Comparison of ENCODE assay signal across 1 cellular context in the genomic region with DNA sequence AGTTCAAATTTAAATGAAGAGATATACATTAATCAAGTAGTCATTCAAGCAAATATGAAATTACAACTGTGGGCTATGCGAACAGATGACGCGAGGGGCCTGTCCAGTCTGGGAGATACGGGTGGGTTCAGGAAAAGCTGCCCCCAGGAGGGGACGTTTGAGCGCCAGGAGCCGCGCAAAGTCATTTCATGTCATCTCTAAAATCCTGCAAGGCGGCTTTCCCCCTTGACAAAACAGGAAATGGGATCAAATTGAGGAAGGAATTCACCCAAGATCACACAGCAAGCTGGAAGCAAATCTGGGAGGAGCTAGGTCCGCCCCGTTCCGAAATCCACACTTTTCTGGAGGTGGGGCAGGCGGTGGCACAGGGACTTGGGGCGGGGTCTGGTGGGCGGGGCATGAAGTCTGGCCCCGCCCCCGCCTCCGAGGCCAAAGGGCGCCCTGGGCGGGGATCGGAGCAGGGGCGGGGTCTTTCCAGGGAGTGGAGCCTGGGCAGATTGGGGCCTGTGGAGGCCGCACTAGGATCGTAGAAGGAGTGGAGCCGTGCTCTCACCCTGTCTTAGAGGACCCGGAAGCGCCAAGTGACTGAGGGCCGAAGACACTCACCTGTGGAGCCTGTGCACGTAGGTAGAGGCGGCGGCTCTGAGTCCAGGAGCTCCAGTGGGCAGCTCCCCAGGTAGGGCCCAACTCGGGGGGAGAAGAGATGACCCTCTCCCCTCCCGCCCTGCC.
TF ChIP-seq lines count a peak whose summit lies in the region.

A gene with protein sequence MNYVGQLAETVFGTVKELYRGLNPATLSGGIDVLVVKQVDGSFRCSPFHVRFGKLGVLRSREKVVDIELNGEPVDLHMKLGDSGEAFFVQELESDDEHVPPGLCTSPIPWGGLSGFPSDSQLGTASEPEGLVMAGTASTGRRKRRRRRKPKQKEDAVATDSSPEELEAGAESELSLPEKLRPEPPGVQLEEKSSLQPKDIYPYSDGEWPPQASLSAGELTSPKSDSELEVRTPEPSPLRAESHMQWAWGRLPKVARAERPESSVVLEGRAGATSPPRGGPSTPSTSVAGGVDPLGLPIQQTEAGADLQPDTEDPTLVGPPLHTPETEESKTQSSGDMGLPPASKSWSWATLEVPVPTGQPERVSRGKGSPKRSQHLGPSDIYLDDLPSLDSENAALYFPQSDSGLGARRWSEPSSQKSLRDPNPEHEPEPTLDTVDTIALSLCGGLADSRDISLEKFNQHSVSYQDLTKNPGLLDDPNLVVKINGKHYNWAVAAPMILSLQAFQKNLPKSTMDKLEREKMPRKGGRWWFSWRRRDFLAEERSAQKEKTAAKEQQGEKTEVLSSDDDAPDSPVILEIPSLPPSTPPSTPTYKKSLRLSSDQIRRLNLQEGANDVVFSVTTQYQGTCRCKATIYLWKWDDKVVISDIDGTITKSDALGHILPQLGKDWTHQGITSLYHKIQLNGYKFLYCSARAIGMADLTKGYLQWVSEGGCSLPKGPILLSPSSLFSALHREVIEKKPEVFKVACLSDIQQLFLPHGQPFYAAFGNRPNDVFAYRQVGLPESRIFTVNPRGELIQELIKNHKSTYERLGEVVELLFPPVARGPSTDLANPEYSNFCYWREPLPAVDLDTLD (plus strand): TSS at position 495 of the 729 bp plus-strand sequence. CDS start 4,983 bp downstream, outside the sequence.

TF ChIP-seq in HepG2, 621 proteins besides CTCF, POLR2A, EP300 and RAD21 (continued from another document and continues in another):
- TF ChIP-seq, protein P1, sequence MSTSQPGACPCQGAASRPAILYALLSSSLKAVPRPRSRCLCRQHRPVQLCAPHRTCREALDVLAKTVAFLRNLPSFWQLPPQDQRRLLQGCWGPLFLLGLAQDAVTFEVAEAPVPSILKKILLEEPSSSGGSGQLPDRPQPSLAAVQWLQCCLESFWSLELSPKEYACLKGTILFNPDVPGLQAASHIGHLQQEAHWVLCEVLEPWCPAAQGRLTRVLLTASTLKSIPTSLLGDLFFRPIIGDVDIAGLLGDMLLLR (CRISPR knock-in tag; IDR thresholded peaks at IDR 0.05), result no peak
- TF ChIP-seq TBP (CRISPR knock-in tag; IDR thresholded peaks at IDR 0.05), result no peak
- TF ChIP-seq ZBTB3 (CRISPR knock-in tag; IDR thresholded peaks at IDR 0.05; ENCODE audit: borderline replicate concordance, low read depth), result no peak; the same call in none of the 2 replicates
- TF ChIP-seq, protein P2, sequence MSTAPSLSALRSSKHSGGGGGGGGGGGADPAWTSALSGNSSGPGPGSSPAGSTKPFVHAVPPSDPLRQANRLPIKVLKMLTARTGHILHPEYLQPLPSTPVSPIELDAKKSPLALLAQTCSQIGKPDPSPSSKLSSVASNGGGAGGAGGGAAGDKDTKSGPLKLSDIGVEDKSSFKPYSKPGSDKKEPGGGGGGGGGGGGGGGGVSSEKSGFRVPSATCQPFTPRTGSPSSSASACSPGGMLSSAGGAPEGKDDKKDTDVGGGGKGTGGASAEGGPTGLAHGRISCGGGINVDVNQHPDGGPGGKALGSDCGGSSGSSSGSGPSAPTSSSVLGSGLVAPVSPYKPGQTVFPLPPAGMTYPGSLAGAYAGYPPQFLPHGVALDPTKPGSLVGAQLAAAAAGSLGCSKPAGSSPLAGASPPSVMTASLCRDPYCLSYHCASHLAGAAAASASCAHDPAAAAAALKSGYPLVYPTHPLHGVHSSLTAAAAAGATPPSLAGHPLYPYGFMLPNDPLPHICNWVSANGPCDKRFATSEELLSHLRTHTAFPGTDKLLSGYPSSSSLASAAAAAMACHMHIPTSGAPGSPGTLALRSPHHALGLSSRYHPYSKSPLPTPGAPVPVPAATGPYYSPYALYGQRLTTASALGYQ (CRISPR knock-in tag; IDR thresholded peaks at IDR 0.05), result no peak
- TF ChIP-seq, protein P3, sequence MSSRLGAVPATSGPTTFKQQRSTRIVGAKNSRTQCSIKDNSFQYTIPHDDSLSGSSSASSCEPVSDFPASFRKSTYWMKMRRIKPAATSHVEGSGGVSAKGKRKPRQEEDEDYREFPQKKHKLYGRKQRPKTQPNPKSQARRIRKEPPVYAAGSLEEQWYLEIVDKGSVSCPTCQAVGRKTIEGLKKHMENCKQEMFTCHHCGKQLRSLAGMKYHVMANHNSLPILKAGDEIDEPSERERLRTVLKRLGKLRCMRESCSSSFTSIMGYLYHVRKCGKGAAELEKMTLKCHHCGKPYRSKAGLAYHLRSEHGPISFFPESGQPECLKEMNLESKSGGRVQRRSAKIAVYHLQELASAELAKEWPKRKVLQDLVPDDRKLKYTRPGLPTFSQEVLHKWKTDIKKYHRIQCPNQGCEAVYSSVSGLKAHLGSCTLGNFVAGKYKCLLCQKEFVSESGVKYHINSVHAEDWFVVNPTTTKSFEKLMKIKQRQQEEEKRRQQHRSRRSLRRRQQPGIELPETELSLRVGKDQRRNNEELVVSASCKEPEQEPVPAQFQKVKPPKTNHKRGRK (CRISPR knock-in tag; IDR thresholded peaks at IDR 0.05), result no peak
- TF ChIP-seq REPIN1 (CRISPR knock-in tag; IDR thresholded peaks at IDR 0.05; ENCODE audit: borderline replicate concordance, low read depth), result peak; percentile 40; the same call in 1 of the 2 replicates
- TF ChIP-seq, protein P4, sequence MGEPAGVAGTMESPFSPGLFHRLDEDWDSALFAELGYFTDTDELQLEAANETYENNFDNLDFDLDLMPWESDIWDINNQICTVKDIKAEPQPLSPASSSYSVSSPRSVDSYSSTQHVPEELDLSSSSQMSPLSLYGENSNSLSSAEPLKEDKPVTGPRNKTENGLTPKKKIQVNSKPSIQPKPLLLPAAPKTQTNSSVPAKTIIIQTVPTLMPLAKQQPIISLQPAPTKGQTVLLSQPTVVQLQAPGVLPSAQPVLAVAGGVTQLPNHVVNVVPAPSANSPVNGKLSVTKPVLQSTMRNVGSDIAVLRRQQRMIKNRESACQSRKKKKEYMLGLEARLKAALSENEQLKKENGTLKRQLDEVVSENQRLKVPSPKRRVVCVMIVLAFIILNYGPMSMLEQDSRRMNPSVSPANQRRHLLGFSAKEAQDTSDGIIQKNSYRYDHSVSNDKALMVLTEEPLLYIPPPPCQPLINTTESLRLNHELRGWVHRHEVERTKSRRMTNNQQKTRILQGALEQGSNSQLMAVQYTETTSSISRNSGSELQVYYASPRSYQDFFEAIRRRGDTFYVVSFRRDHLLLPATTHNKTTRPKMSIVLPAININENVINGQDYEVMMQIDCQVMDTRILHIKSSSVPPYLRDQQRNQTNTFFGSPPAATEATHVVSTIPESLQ (CRISPR knock-in tag; conservative IDR thresholded peaks at IDR 0.05), result no peak
- TF ChIP-seq GFI1 (CRISPR knock-in tag; IDR thresholded peaks at IDR 0.05; ENCODE audit: borderline replicate concordance), result peak; percentile 53
- TF ChIP-seq, protein P5, sequence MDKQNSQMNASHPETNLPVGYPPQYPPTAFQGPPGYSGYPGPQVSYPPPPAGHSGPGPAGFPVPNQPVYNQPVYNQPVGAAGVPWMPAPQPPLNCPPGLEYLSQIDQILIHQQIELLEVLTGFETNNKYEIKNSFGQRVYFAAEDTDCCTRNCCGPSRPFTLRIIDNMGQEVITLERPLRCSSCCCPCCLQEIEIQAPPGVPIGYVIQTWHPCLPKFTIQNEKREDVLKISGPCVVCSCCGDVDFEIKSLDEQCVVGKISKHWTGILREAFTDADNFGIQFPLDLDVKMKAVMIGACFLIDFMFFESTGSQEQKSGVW (CRISPR knock-in tag; IDR thresholded peaks at IDR 0.05; ENCODE audit: borderline replicate concordance), result no peak
- TF ChIP-seq SETDB1 (CRISPR knock-in tag; IDR thresholded peaks at IDR 0.05; ENCODE audit: borderline replicate concordance), result no peak
- TF ChIP-seq, protein P6, sequence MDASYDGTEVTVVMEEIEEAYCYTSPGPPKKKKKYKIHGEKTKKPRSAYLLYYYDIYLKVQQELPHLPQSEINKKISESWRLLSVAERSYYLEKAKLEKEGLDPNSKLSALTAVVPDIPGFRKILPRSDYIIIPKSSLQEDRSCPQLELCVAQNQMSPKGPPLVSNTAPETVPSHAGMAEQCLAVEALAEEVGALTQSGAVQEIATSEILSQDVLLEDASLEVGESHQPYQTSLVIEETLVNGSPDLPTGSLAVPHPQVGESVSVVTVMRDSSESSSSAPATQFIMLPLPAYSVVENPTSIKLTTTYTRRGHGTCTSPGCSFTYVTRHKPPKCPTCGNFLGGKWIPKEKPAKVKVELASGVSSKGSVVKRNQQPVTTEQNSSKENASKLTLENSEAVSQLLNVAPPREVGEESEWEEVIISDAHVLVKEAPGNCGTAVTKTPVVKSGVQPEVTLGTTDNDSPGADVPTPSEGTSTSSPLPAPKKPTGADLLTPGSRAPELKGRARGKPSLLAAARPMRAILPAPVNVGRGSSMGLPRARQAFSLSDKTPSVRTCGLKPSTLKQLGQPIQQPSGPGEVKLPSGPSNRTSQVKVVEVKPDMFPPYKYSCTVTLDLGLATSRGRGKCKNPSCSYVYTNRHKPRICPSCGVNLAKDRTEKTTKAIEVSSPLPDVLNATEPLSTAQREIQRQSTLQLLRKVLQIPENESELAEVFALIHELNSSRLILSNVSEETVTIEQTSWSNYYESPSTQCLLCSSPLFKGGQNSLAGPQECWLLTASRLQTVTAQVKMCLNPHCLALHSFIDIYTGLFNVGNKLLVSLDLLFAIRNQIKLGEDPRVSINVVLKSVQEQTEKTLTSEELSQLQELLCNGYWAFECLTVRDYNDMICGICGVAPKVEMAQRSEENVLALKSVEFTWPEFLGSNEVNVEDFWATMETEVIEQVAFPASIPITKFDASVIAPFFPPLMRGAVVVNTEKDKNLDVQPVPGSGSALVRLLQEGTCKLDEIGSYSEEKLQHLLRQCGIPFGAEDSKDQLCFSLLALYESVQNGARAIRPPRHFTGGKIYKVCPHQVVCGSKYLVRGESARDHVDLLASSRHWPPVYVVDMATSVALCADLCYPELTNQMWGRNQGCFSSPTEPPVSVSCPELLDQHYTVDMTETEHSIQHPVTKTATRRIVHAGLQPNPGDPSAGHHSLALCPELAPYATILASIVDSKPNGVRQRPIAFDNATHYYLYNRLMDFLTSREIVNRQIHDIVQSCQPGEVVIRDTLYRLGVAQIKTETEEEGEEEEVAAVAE (CRISPR knock-in tag; IDR thresholded peaks at IDR 0.05; ENCODE audit: borderline replicate concordance), result peak; percentile 75
- peak; percentile 46; the same call in 1 of the 2 replicates for TF ChIP-seq MIXL1 (CRISPR knock-in tag; IDR thresholded peaks at IDR 0.05)
- TF ChIP-seq HES4 (CRISPR knock-in tag; IDR thresholded peaks at IDR 0.05; ENCODE audit: borderline replicate concordance), result peak; percentile 89
- TF ChIP-seq ELF4 (CRISPR knock-in tag; IDR thresholded peaks at IDR 0.05; ENCODE audit: borderline replicate concordance), result no peak
- TF ChIP-seq, protein P7, sequence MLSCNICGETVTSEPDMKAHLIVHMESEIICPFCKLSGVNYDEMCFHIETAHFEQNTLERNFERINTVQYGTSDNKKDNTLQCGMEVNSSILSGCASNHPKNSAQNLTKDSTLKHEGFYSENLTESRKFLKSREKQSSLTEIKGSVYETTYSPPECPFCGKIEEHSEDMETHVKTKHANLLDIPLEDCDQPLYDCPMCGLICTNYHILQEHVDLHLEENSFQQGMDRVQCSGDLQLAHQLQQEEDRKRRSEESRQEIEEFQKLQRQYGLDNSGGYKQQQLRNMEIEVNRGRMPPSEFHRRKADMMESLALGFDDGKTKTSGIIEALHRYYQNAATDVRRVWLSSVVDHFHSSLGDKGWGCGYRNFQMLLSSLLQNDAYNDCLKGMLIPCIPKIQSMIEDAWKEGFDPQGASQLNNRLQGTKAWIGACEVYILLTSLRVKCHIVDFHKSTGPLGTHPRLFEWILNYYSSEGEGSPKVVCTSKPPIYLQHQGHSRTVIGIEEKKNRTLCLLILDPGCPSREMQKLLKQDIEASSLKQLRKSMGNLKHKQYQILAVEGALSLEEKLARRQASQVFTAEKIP (CRISPR knock-in tag; IDR thresholded peaks at IDR 0.05; ENCODE audit: borderline replicate concordance), result no peak
- TF ChIP-seq ZNF530 (CRISPR knock-in tag; IDR thresholded peaks at IDR 0.05; ENCODE audit: low read depth), result no peak
- TF ChIP-seq RCOR2 (CRISPR knock-in tag; IDR thresholded peaks at IDR 0.05), result no peak
- peak in 1 of 2 experiments; percentile 66; a peak in 2 of 4 replicates for TF ChIP-seq KLF16 (CRISPR knock-in tag; IDR thresholded peaks at IDR 0.05)
- TF ChIP-seq, protein P8, sequence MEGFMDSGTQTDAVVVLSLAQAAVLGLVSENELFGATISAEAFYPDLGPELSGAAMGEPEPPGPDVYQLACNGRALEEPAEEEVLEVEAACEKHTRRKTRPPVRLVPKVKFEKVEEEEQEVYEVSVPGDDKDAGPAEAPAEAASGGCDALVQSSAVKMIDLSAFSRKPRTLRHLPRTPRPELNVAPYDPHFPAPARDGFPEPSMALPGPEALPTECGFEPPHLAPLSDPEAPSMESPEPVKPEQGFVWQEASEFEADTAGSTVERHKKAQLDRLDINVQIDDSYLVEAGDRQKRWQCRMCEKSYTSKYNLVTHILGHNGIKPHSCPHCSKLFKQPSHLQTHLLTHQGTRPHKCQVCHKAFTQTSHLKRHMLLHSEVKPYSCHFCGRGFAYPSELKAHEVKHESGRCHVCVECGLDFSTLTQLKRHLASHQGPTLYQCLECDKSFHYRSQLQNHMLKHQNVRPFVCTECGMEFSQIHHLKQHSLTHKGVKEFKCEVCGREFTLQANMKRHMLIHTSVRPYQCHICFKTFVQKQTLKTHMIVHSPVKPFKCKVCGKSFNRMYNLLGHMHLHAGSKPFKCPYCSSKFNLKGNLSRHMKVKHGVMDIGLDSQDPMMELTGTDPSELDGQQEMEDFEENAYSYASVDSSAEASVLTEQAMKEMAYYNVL (CRISPR knock-in tag; IDR thresholded peaks at IDR 0.05; ENCODE audit: borderline replicate concordance), result peak; percentile 4; the same call in 1 of the 2 replicates
- TF ChIP-seq NR2F6 (IDR thresholded peaks at IDR 0.05), result peak; percentile 63
- peak; percentile 79 for TF ChIP-seq NR2F6 (CRISPR knock-in tag; IDR thresholded peaks at IDR 0.05)
- TF ChIP-seq CREB1 (IDR thresholded peaks at IDR 0.05), result peak; percentile 12; the same call in 1 of the 2 replicates
- no peak for TF ChIP-seq CREB1 (CRISPR knock-in tag; IDR thresholded peaks at IDR 0.05)
- TF ChIP-seq ZNF232 (CRISPR knock-in tag; IDR thresholded peaks at IDR 0.05; ENCODE audit: borderline replicate concordance), result no peak; the same call in 1 of the 2 replicates
- no peak for TF ChIP-seq SMC3 (IDR thresholded peaks at IDR 0.05; ENCODE audit: low read length)
- TF ChIP-seq, protein P9, sequence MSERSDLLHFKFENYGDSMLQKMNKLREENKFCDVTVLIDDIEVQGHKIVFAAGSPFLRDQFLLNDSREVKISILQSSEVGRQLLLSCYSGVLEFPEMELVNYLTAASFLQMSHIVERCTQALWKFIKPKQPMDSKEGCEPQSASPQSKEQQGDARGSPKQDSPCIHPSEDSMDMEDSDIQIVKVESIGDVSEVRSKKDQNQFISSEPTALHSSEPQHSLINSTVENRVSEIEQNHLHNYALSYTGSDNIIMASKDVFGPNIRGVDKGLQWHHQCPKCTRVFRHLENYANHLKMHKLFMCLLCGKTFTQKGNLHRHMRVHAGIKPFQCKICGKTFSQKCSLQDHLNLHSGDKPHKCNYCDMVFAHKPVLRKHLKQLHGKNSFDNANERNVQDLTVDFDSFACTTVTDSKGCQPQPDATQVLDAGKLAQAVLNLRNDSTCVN (CRISPR knock-in tag; IDR thresholded peaks at IDR 0.05; ENCODE audit: borderline replicate concordance), result peak; percentile 75; the same call in 1 of the 2 replicates
- no peak; the same call in 1 of the 2 replicates for TF ChIP-seq KLF13 (CRISPR knock-in tag; IDR thresholded peaks at IDR 0.05)
- TF ChIP-seq ELF3 (CRISPR knock-in tag; IDR thresholded peaks at IDR 0.05), result peak; percentile 83
- TF ChIP-seq SATB2 (CRISPR knock-in tag; IDR thresholded peaks at IDR 0.05), result no peak
- TF ChIP-seq, protein P10, sequence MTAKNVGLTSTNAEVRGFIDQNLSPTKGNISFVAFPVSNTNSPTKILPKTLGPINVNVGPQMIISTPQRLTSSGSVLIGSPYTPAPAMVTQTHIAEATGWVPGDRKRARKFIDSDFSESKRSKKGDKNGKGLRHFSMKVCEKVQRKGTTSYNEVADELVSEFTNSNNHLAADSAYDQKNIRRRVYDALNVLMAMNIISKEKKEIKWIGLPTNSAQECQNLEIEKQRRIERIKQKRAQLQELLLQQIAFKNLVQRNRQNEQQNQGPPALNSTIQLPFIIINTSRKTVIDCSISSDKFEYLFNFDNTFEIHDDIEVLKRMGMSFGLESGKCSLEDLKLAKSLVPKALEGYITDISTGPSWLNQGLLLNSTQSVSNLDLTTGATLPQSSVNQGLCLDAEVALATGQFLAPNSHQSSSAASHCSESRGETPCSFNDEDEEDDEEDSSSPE (CRISPR knock-in tag; IDR thresholded peaks at IDR 0.05), result no peak; the same call in 1 of the 2 replicates
